ENCODE assay signal across 22 cellular contexts in the genomic region with DNA sequence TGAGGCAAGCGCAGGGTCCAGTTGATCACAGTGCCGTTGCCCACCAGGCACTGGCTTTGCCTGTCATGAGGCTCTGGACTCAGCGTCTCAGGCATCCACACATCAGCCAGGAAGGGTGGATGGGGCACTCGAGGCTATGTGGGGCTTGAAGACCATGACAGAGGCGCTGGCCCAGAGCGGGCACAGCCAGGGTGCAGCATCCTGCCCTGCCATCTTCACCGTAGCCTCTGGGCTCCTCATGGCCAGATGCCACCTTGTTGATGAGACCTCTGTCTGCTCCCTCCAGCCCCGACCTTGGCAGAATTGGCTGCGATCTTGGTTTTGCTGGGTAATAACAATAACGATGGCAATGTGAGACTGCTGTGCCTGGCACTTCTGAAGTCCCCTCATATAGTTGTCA.
"Had no signal": no experiment of that assay in that cellular context is flagged by ENCODE, and none has a peak within 500 bp of the region (broad histone marks: within the 10 kb centered on the region; RNA-seq: fewer than 3 reads in every experiment).

No MANE protein-coding gene starts in this region.

- FAIRE-seq: HepG2, K562 had no signal

- H3K4me1 Mint-ChIP-seq: IgD-negative memory B cell had no signal

- H3K4me3 Mint-ChIP-seq: IgD-negative memory B cell had no signal

- ATAC-seq: HepG2, K562, Panc1, PC-3 had no signal

- H3K27ac ChIP-seq: KMS-11, RWPE1 had no signal

- H3K4me3 ChIP-seq: K562 had no signal

- H3K4me2 ChIP-seq: KMS-11 had no signal

- DNase-seq: Kasumi-1, MM.1S, NCI-H1092 treated with DMSO at 0.1 percent for 48 hours, NCI-H1436, NCI-H187, NCI-H2029, NCI-H2081 treated with DMSO at 0.1 percent for 48 hours, NCI-H2171, NCI-H226, NCI-H446, NCI-H510A, NCI-H524 treated with DMSO at 0.1 percent for 48 hours, NCI-H69, NCI-H774, PC-3, SHP77 had no signal

- H3K9ac ChIP-seq: KMS-11 had no signal
